In genomic region chr20:38680492-38681118, GRCh38 we compare ENCODE assay signal across 2 cellular contexts.
TF ChIP-seq lines count a peak whose summit lies in the region.

No MANE protein-coding gene starts in this region.

TF ChIP-seq in GM23338, 12 proteins besides CTCF, POLR2A, EP300 and RAD21 (continued from another document):
- peak; percentile 90 for TF ChIP-seq REST (IDR thresholded peaks at IDR 0.05; ENCODE audit: unreplicated experiment)
- TF ChIP-seq ETS1 (IDR thresholded peaks at IDR 0.05): no peak

TF ChIP-seq in K562, 482 proteins besides CTCF, POLR2A, EP300 and RAD21 (continued from another document and continues in another):
- no peak for TF ChIP-seq ELK1 (CRISPR knock-in tag; IDR thresholded peaks at IDR 0.05)
- no peak for TF ChIP-seq ZNF217 (CRISPR knock-in tag; IDR thresholded peaks at IDR 0.05)
- TF ChIP-seq ESRRB (CRISPR knock-in tag; IDR thresholded peaks at IDR 0.05; ENCODE audit: borderline replicate concordance): no peak
- no peak for TF ChIP-seq ZNF695 (CRISPR knock-in tag; IDR thresholded peaks at IDR 0.05)
- no peak for TF ChIP-seq HES1 (IDR thresholded peaks at IDR 0.05; ENCODE audit: low read depth)
- peak; percentile 57; the same call in 1 of the 2 replicates for TF ChIP-seq CREB3 (tag; conservative IDR thresholded peaks at IDR 0.05; ENCODE audit: low read depth)
- TF ChIP-seq GTF2B (IDR thresholded peaks at IDR 0.05; ENCODE audit: extremely low read depth, insufficient read length): no peak
- no peak for TF ChIP-seq HDAC8 (tag; IDR thresholded peaks at IDR 0.05)
- TF ChIP-seq SIN3B (IDR thresholded peaks at IDR 0.05; ENCODE audit: low read depth): no peak
- TF ChIP-seq CBX2 (IDR thresholded peaks at IDR 0.05; ENCODE audit: insufficient read depth, low read length, poor library complexity, severe bottlenecking): no peak
- TF ChIP-seq BCOR (IDR thresholded peaks at IDR 0.05): no peak
- TF ChIP-seq FIP1L1 (IDR thresholded peaks at IDR 0.05; ENCODE audit: low read depth, low read length, poor library complexity, severe bottlenecking): no peak
- no peak for TF ChIP-seq GABPB2 (CRISPR knock-in tag; conservative IDR thresholded peaks at IDR 0.05)
- peak; percentile 78 for TF ChIP-seq ZNF766 (CRISPR knock-in tag; conservative IDR thresholded peaks at IDR 0.05)
- TF ChIP-seq TCF7L2 (IDR thresholded peaks at IDR 0.05; ENCODE audit: low read depth, low read length): no peak
- TF ChIP-seq REST (CRISPR knock-in tag; IDR thresholded peaks at IDR 0.05; ENCODE audit: low read depth): peak; percentile 96
- TF ChIP-seq ASH1L (IDR thresholded peaks at IDR 0.05; ENCODE audit: borderline replicate concordance, low read depth, partially characterized antibody): no peak
- TF ChIP-seq RBM34 (IDR thresholded peaks at IDR 0.05; ENCODE audit: borderline replicate concordance, insufficient read depth, low read length): no peak
- peak; percentile 26; the same call in 1 of the 2 replicates for TF ChIP-seq STAG1 (CRISPR knock-in tag; IDR thresholded peaks at IDR 0.05; ENCODE audit: borderline replicate concordance)
- peak in 1 of 2 experiments; percentile 32; a peak in 1 of 4 replicates for TF ChIP-seq RCOR1 (IDR thresholded peaks at IDR 0.05; ENCODE audit: borderline replicate concordance in 1 of 2, low read depth in 2 of 2, low read length in 2 of 2)
- TF ChIP-seq ZFP30 (CRISPR knock-in tag; IDR thresholded peaks at IDR 0.05; ENCODE audit: borderline replicate concordance): no peak
- no peak for TF ChIP-seq SAFB (IDR thresholded peaks at IDR 0.05; ENCODE audit: borderline replicate concordance, low read depth, low read length)
- TF ChIP-seq HDAC2 (IDR thresholded peaks at IDR 0.05): peak; percentile 63; the same call in 1 of the 2 replicates
- no peak for TF ChIP-seq GTF3C2 (IDR thresholded peaks at IDR 0.05; ENCODE audit: borderline replicate concordance, extremely low read depth, insufficient read length)
- TF ChIP-seq ZEB2 (IDR thresholded peaks at IDR 0.05): no peak
- TF ChIP-seq MTA1 (IDR thresholded peaks at IDR 0.05; ENCODE audit: borderline replicate concordance): no peak
- TF ChIP-seq DDX20 (tag; IDR thresholded peaks at IDR 0.05; ENCODE audit: low read depth): no peak
- no peak for TF ChIP-seq MYC (IDR thresholded peaks at IDR 0.05; ENCODE audit: low read depth, low read length)
- no peak for TF ChIP-seq MYC (CRISPR knock-in tag; IDR thresholded peaks at IDR 0.05; ENCODE audit: borderline replicate concordance, low read depth)
- TF ChIP-seq SNIP1 (IDR thresholded peaks at IDR 0.05; ENCODE audit: low read depth): no peak
- peak; percentile 98 for TF ChIP-seq EHMT2 (IDR thresholded peaks at IDR 0.05)
- TF ChIP-seq SNAPC5 (CRISPR knock-in tag; IDR thresholded peaks at IDR 0.05): no peak
- no peak for TF ChIP-seq POLR2G (IDR thresholded peaks at IDR 0.05; ENCODE audit: low read depth, low read length)
- TF ChIP-seq ZNF583 (CRISPR knock-in tag; IDR thresholded peaks at IDR 0.05): no peak
- no peak for TF ChIP-seq ZNF316 (IDR thresholded peaks at IDR 0.05)
- TF ChIP-seq ZNF589 (CRISPR knock-in tag; IDR thresholded peaks at IDR 0.05; ENCODE audit: low read depth): no peak
- TF ChIP-seq RBBP5 (IDR thresholded peaks at IDR 0.05; ENCODE audit: borderline replicate concordance, insufficient read depth, low read length, poor library complexity, severe bottlenecking): no peak
- TF ChIP-seq FOXJ2 (tag; IDR thresholded peaks at IDR 0.05): no peak
- TF ChIP-seq MED1 (CRISPR knock-in tag; IDR thresholded peaks at IDR 0.05; ENCODE audit: borderline replicate concordance): no peak
- TF ChIP-seq ATF3 (IDR thresholded peaks at IDR 0.05): no peak
- TF ChIP-seq ATF3 (CRISPR knock-in tag; conservative IDR thresholded peaks at IDR 0.05): no peak
- TF ChIP-seq CBFA2T3 (IDR thresholded peaks at IDR 0.05): no peak
- no peak for TF ChIP-seq SP1 (CRISPR knock-in tag; IDR thresholded peaks at IDR 0.05)
- 0 out of 2 replicates have a peak, but pooled peaks have one; percentile 27 for TF ChIP-seq ZNF134 (CRISPR knock-in tag; conservative IDR thresholded peaks at IDR 0.05)
- no peak for TF ChIP-seq PCBP2 (IDR thresholded peaks at IDR 0.05; ENCODE audit: low read depth, low read length, poor library complexity, severe bottlenecking)
- no peak for TF ChIP-seq HBP1 (CRISPR knock-in tag; IDR thresholded peaks at IDR 0.05)
- no peak for TF ChIP-seq ZNF518B (CRISPR knock-in tag; IDR thresholded peaks at IDR 0.05)
- 0 out of 2 replicates have a peak, but pooled peaks have one; percentile 35 for TF ChIP-seq ZNF197 (CRISPR knock-in tag; IDR thresholded peaks at IDR 0.05; ENCODE audit: low read depth)
- TF ChIP-seq SOX6 (IDR thresholded peaks at IDR 0.05): no peak
- TF ChIP-seq CBFA2T2 (conservative IDR thresholded peaks at IDR 0.05): no peak
- peak; percentile 49; the same call in 1 of the 2 replicates for TF ChIP-seq DMBX1 (CRISPR knock-in tag; IDR thresholded peaks at IDR 0.05; ENCODE audit: borderline replicate concordance)
- no peak for TF ChIP-seq PPARD (CRISPR knock-in tag; IDR thresholded peaks at IDR 0.05)
- TF ChIP-seq ZNF75A (CRISPR knock-in tag; IDR thresholded peaks at IDR 0.05): no peak
- no peak for TF ChIP-seq SMAD4 (CRISPR knock-in tag; conservative IDR thresholded peaks at IDR 0.05)
- peak; percentile 96 for TF ChIP-seq MIER1 (IDR thresholded peaks at IDR 0.05; ENCODE audit: low read depth)
